Comparison of ENCODE assay signal across 8 cellular contexts in the genomic region with DNA sequence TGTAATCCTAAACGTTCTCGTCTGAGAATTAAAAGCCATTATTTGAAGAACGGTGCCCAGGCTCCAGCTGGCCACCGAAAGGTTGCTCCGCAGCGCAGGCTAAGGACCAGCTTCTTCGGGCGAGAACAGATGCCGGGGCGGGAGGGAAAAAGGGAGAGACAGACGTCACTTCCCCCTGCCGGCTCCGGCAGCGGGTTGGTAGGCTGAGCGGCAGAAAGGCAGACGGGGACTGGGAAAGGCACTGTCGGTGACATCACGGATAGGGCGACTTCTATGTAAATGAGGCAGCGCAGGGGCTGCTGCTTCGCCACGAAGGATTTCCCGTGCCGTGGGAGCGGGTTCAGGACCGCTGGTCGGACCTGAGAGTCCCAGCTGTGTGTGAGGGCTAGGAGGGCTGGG.
DNase-seq lines count a peak whose midpoint lies in the region; TF ChIP-seq lines count a peak whose summit lies in the region.
"Not testable (repeated sequence)": the region's sequence is repeated elsewhere in the genome, so short reads cannot be mapped to it uniquely, and the experiment has no call there.

No MANE protein-coding gene starts in this region.

- H3K36me3 ChIP-seq in GM23248 (ENCODE audit: low read depth); mucosa of rectum (ENCODE audit: control insufficient read depth in 2 of 2, insufficient read depth in 2 of 2, low read length in 2 of 2): not testable (repeated sequence)

- not testable (repeated sequence) for H3K4me2 ChIP-seq in GM23248 (ENCODE audit: unreplicated experiment)

- not testable (repeated sequence) for H4K20me1 ChIP-seq in GM23248 (ENCODE audit: insufficient read depth)

- DNase-seq in COLO668 (lab: John Stamatoyannopoulos, UW; ENCODE audit: unreplicated experiment), result peak; percentile 82
- DNase-seq in GM23248, result peak; percentile 80
- DNase-seq in M059J (ENCODE audit: low read depth), result peak; percentile 79
- peak; percentile 90 to 91 for DNase-seq in SHP77 (lab: John Stamatoyannopoulos, UW)
- peak; percentile 86 to 89 for DNase-seq in activated T-cell treated with anti-CD3 and anti-CD28 coated beads, Interleukin-2, amount 50 U/mL, for 48 hours
- DNase-seq in epithelial cell of proximal tubule (ENCODE audit: low read depth), result not testable (repeated sequence)
- peak; percentile 63 for DNase-seq in stimulated activated CD8-positive, alpha-beta memory T cell treated with anti-CD3 and anti-CD28 coated beads, Interleukin-15, amount 100 ng/mL, for 1 hour (ENCODE audit: low read depth)

- H3K79me2 ChIP-seq in GM23248 (ENCODE audit: insufficient read depth), result not testable (repeated sequence)

- H3K9me3 ChIP-seq in GM23248 (ENCODE audit: low read depth); mucosa of rectum (ENCODE audit: control insufficient read depth in 2 of 2, low read length in 2 of 2): not testable (repeated sequence)

- H3K27me3 ChIP-seq in GM23248 (replicated peaks; ENCODE audit: insufficient read depth); mucosa of rectum (ENCODE audit: control insufficient read depth in 2 of 2, insufficient read depth in 2 of 2, low read length in 2 of 2): not testable (repeated sequence)

- in situ Hi-C loops in GM23248 (cut with MboI), result not testable (repeated sequence)

- H3K9ac ChIP-seq in GM23248, result peak overlapping the region; percentile 78
- not testable (repeated sequence) for H3K9ac ChIP-seq in mucosa of rectum (ENCODE audit: low read depth in 1 of 2, low read length in 2 of 2)

- H3K4me3 ChIP-seq in GM23248, result peak overlapping the region; percentile 74
- H3K4me3 ChIP-seq in epithelial cell of proximal tubule (ENCODE audit: low read depth, low read length), result peak overlapping the region; percentile 35
- H3K4me3 ChIP-seq in mucosa of rectum (ENCODE audit: low read length in 2 of 2), result peak overlapping the region in 1 of 2 donors; percentile 54

- peak overlapping the region; percentile 75; the same call in 1 of the 2 replicates for H2AFZ ChIP-seq in GM23248

- WGBS in GM23248 (ENCODE audit: low coverage in 1 of 2, low lambda C conversion rate in 2 of 2, missing lambda C conversion rate in 2 of 2), 2 experiments, result 1% methylated on average over 23 to 27 of the region's 27 CpGs

- not testable (repeated sequence) for H3K4me1 ChIP-seq in GM23248 (ENCODE audit: insufficient read depth); mucosa of rectum (ENCODE audit: control insufficient read depth in 2 of 2, insufficient read depth in 2 of 2, low read length in 2 of 2)

- H3F3A ChIP-seq in GM23248 (ENCODE audit: insufficient read depth), result not testable (repeated sequence)

- not testable (repeated sequence) for H3K9me2 ChIP-seq in GM23248 (ENCODE audit: insufficient read depth)

- not testable (repeated sequence) for TF ChIP-seq CTCF in epithelial cell of proximal tubule (conservative IDR thresholded peaks at IDR 0.05; ENCODE audit: low read depth, low read length)

- H3K27ac ChIP-seq in GM23248 (peak overlapping the region; percentile 70), mucosa of rectum (ENCODE audit: low read depth in 2 of 2, low read length in 2 of 2) (peak overlapping the region; percentile 9 to 58)
